ENCODE assay signal across 29 cellular contexts in genomic region chr6:165086746-165087145, GRCh38.
"Had no signal": no experiment of that assay in that cellular context is flagged by ENCODE, and none has a peak within 500 bp of the region (broad histone marks: within the 10 kb centered on the region; RNA-seq: fewer than 3 reads in every experiment).

No MANE protein-coding gene starts in this region.

- H3K4me1 Mint-ChIP-seq: natural killer cell; neural progenitor cell; stimulated activated effector memory CD8-positive, alpha-beta T cell treated with anti-CD3 and anti-CD28 coated beads, Interleukin-12 subunit alpha, Interleukin-12 subunit beta, amount 100 ng/mL, for 72 hours; stimulated activated naive B cell treated with anti-CD40 and anti-IgM and Interleukin-4, amounts not matched to agents 10 μg/mL and 1 μg/mL and 100 μg/mL, for 72 hours had no signal

- H3K9me3 Mint-ChIP-seq: neural progenitor cell had no signal

- FAIRE-seq: urothelium cell line had no signal

- H3K9ac ChIP-seq: neural progenitor cell, parathyroid adenoma had no signal

- DNase-seq: natural killer cell; occipital lobe; ovary; posterior cingulate gyrus; psoas muscle; right cardiac atrium; spleen; stimulated activated CD4-positive, alpha-beta T cell treated with anti-CD3 and anti-CD28 coated beads, Interleukin-12 subunit alpha, Interleukin-12 subunit beta, amount 100 ng/mL, for 4 hours; stimulated activated CD4-positive, alpha-beta T cell treated with anti-CD3 and anti-CD28 coated beads, Interleukin-1b, Interleukin-23, amount 100 ng/mL, for 48 hours; stimulated activated CD4-positive, alpha-beta T cell treated with anti-CD3 and anti-CD28 coated beads, Interleukin-4, amount 100 ng/mL, for 1 hour; stimulated activated naive B cell treated with anti-CD40 and anti-IgM and Interleukin-4, amounts not matched to agents 10 μg/mL and 1 μg/mL and 100 μg/mL, for 72 hours; stimulated activated naive CD4-positive, alpha-beta T cell treated with Interleukin-2 at 50 U/mL for 16 hours; stomach; thyroid gland; trophoblast cell; upper lobe of left lung had no signal

- H3K36me3 ChIP-seq: neural progenitor cell, ovary, spleen, stomach, thoracic aorta, thyroid gland, tibial nerve, upper lobe of left lung, vagina had no signal

- H2AFZ ChIP-seq: neural progenitor cell, parathyroid adenoma had no signal

- H3K36me3 Mint-ChIP-seq: neural progenitor cell; stimulated activated effector memory CD8-positive, alpha-beta T cell treated with anti-CD3 and anti-CD28 coated beads, Interleukin-12 subunit alpha, Interleukin-12 subunit beta, amount 100 ng/mL, for 72 hours; stimulated activated naive B cell treated with anti-CD40 and anti-IgM and Interleukin-4, amounts not matched to agents 10 μg/mL and 1 μg/mL and 100 μg/mL, for 72 hours had no signal

- H3K4me1 ChIP-seq: neural progenitor cell, parathyroid adenoma, psoas muscle, spleen, stomach, thyroid gland, upper lobe of left lung, vagina had no signal

- H3K79me2 ChIP-seq: parathyroid adenoma had no signal

- H3K9me3 ChIP-seq: ovary, psoas muscle, stomach, thoracic aorta, thyroid gland, tibial nerve, upper lobe of left lung, vagina had no signal

- ATAC-seq: natural killer cell; psoas muscle; right cardiac atrium; sciatic nerve; stimulated activated effector memory CD8-positive, alpha-beta T cell treated with anti-CD3 and anti-CD28 coated beads, Interleukin-12 subunit alpha, Interleukin-12 subunit beta, amount 100 ng/mL, for 72 hours; stimulated activated naive B cell treated with anti-CD40 and anti-IgM and Interleukin-4, amounts not matched to agents 10 μg/mL and 1 μg/mL and 100 μg/mL, for 72 hours had no signal

- H3K4me3 ChIP-seq: neural progenitor cell, ovary, psoas muscle, skin epidermis, smooth muscle cell, spleen, stomach, thoracic aorta, thyroid gland, tibial nerve, upper lobe of left lung, vagina had no signal

- H3K4me2 ChIP-seq: neural progenitor cell, smooth muscle cell had no signal

- H3K27me3 Mint-ChIP-seq: progenitor cell of endocrine pancreas; stimulated activated naive B cell treated with anti-CD40 and anti-IgM and Interleukin-4, amounts not matched to agents 10 μg/mL and 1 μg/mL and 100 μg/mL, for 72 hours; stimulated activated naive CD8-positive, alpha-beta T cell treated with anti-CD3 and anti-CD28 coated beads, Interleukin-15, Interleukin-2, amounts not matched to agents 100 ng/mL and 50 ng/mL, for 24 hours had no signal

- H3K27ac ChIP-seq: neural progenitor cell, ovary, parathyroid adenoma, psoas muscle, skin epidermis, spleen, stomach, thoracic aorta, thyroid gland, tibial nerve, upper lobe of left lung, vagina had no signal

- H3K27me3 ChIP-seq: neural progenitor cell, ovary, spleen, stomach, thyroid gland, tibial nerve, upper lobe of left lung, vagina had no signal

- H3K4me3 Mint-ChIP-seq: natural killer cell; nephron; neural progenitor cell; stimulated activated effector memory CD8-positive, alpha-beta T cell treated with anti-CD3 and anti-CD28 coated beads, Interleukin-12 subunit alpha, Interleukin-12 subunit beta, amount 100 ng/mL, for 72 hours; stimulated activated naive B cell treated with anti-CD40 and anti-IgM and Interleukin-4, amounts not matched to agents 10 μg/mL and 1 μg/mL and 100 μg/mL, for 72 hours; stimulated activated naive CD8-positive, alpha-beta T cell treated with anti-CD3 and anti-CD28 coated beads, Interleukin-15, Interleukin-2, amounts not matched to agents 100 ng/mL and 50 ng/mL, for 24 hours had no signal

- H3K27ac Mint-ChIP-seq: natural killer cell; nephron; neural progenitor cell; progenitor cell of endocrine pancreas; stimulated activated effector memory CD8-positive, alpha-beta T cell treated with anti-CD3 and anti-CD28 coated beads, Interleukin-12 subunit alpha, Interleukin-12 subunit beta, amount 100 ng/mL, for 72 hours; stimulated activated naive B cell treated with anti-CD40 and anti-IgM and Interleukin-4, amounts not matched to agents 10 μg/mL and 1 μg/mL and 100 μg/mL, for 72 hours; stimulated activated naive CD8-positive, alpha-beta T cell treated with anti-CD3 and anti-CD28 coated beads, Interleukin-15, Interleukin-2, amounts not matched to agents 100 ng/mL and 50 ng/mL, for 24 hours had no signal
